17 cellular contexts compared by ENCODE assay signal in the genomic region with DNA sequence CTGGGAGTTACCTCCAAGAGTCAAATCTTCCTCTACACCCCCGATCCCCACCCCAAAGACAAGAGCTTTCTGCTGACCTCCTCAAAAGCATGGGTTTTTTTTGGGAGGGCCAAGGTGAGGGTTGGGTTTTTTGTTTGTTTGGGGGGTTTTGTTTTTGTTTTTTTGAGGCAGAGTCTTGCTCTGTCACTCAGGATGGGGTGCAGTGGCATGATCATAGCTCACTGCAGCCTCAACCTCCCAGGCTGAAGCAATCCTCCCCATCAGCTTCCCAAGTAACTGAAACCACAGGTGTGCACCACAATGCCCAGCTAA. TPM values are rescaled to one million over a fixed set of nuclear protein-coding genes. Genes with fewer than 3 reads are reported as not detected.
"Had no signal": no experiment of that assay in that cellular context is flagged by ENCODE, and none has a peak within 500 bp of the region (broad histone marks: within the 10 kb centered on the region; RNA-seq: fewer than 3 reads in every experiment).

No MANE protein-coding gene starts in this region.

- H3K36me3 ChIP-seq: esophagus squamous epithelium, left lung, prostate gland, right lobe of liver, stomach, WERI-Rb-1 had no signal

- H3K4me3 ChIP-seq: esophagus squamous epithelium, left lung, mucosa of descending colon, prostate gland, right lobe of liver, smooth muscle cell, stomach had no signal

- H3K4me2 ChIP-seq: smooth muscle cell had no signal

- H3K9me3 ChIP-seq: esophagus squamous epithelium, left lung, mucosa of descending colon, prostate gland, right lobe of liver had no signal

- H3K4me1 ChIP-seq: left lung, prostate gland, right lobe of liver had no signal

- DNase-seq: activated CD4-positive, alpha-beta memory T cell treated with anti-CD3 and anti-CD28 coated beads for 36 hours; activated gamma-delta T cell; esophagus squamous epithelium; left lung; right lobe of liver; stomach had no signal

- H3K27ac Mint-ChIP-seq: activated CD4-positive, alpha-beta memory T cell treated with anti-CD3 and anti-CD28 coated beads for 36 hours; activated naive CD4-positive, alpha-beta T cell treated with anti-CD3 and anti-CD28 coated beads, Interleukin-2, amount 50 U/mL, for 72 hours; naive thymus-derived CD4-positive, alpha-beta T cell had no signal

- H3K27me3 ChIP-seq: right lobe of liver had no signal

- H3K27ac ChIP-seq: esophagus squamous epithelium, left lung, prostate gland, right lobe of liver, stomach, WERI-Rb-1 had no signal

- H3K36me3 Mint-ChIP-seq: activated CD4-positive, alpha-beta memory T cell treated with anti-CD3 and anti-CD28 coated beads for 36 hours; activated naive CD4-positive, alpha-beta T cell treated with anti-CD3 and anti-CD28 coated beads, Interleukin-2, amount 50 U/mL, for 72 hours; naive thymus-derived CD4-positive, alpha-beta T cell had no signal

- H3K4me3 Mint-ChIP-seq: activated CD4-positive, alpha-beta memory T cell treated with anti-CD3 and anti-CD28 coated beads for 36 hours; naive thymus-derived CD4-positive, alpha-beta T cell had no signal

- H3K9me3 Mint-ChIP-seq: activated CD4-positive, alpha-beta memory T cell treated with anti-CD3 and anti-CD28 coated beads for 36 hours; activated naive CD4-positive, alpha-beta T cell treated with anti-CD3 and anti-CD28 coated beads, Interleukin-2, amount 50 U/mL, for 72 hours; naive thymus-derived CD4-positive, alpha-beta T cell had no signal

RNA-seq across cellular contexts. Expression of a gene that starts 50.6 kb away (rescaled TPM):
- total RNA-seq: cardiac septum, fibroblast of villous mesenchyme, glomerular endothelial cell, osteoblast, smooth muscle cell had no signal
- polyA plus RNA-seq: keratinocyte had no signal
